Comparison of ENCODE assay signal across 8 cellular contexts in genomic region chr1:243713470-243714186, GRCh38.
DNase-seq lines count a peak whose midpoint lies in the region; ATAC-seq and TF ChIP-seq lines count a peak whose summit lies in the region.

No MANE protein-coding gene starts in this region.

- no peak overlapping the region for H3K4me3 ChIP-seq in left lung

- no peaks in the 10 kb centered on the region for H3K27me3 Mint-ChIP-seq in activated B cell treated with CpG ODN at 0.5 μM for 24 hours
- no peaks in the 10 kb centered on the region for H3K27me3 Mint-ChIP-seq in naive thymus-derived CD8-positive, alpha-beta T cell

- ATAC-seq in activated B cell treated with CpG ODN at 0.5 μM for 24 hours (ENCODE audit: low read depth) = no peak
- peak; percentile 66 for ATAC-seq in left lung
- ATAC-seq in GM19467 (IDR thresholded peaks at IDR 0.05; ENCODE audit: unreplicated experiment) = no peak
- no peak for ATAC-seq in activated CD4-positive, CD25-positive, alpha-beta regulatory T cell treated with anti-CD3 and anti-CD28 coated beads, Interleukin-2, amount 50 U/mL, for 24 hours
- no peak for ATAC-seq in naive thymus-derived CD8-positive, alpha-beta T cell

- H3K27ac Mint-ChIP-seq in activated B cell treated with CpG ODN at 0.5 μM for 24 hours = no peak overlapping the region
- peak overlapping the region in 1 of 10 donors; percentile 40 for H3K27ac Mint-ChIP-seq in naive thymus-derived CD8-positive, alpha-beta T cell

- peak overlapping the region; percentile 6 for H3K4me3 Mint-ChIP-seq in activated B cell treated with CpG ODN at 0.5 μM for 24 hours
- peak overlapping the region in 4 of 10 donors; percentile 26 to 67 (median 45) for H3K4me3 Mint-ChIP-seq in naive thymus-derived CD8-positive, alpha-beta T cell

- H3K36me3 Mint-ChIP-seq in activated B cell treated with CpG ODN at 0.5 μM for 24 hours (ENCODE audit: low read depth) = no peaks in the 10 kb centered on the region
- H3K36me3 Mint-ChIP-seq in naive thymus-derived CD8-positive, alpha-beta T cell = peaks cover 0 to 4% (median 0%) of the 10 kb centered on the region in 3 donors

- TF ChIP-seq CTCF in activated B cell treated with CpG ODN at 0.5 μM for 24 hours (IDR thresholded peaks at IDR 0.05) = no peak
- TF ChIP-seq CTCF in left lung (IDR thresholded peaks at IDR 0.05) = no peak
- TF ChIP-seq CTCF in RWPE1 (conservative IDR thresholded peaks at IDR 0.05; ENCODE audit: low read depth) = no peak

- POLR2A ChIA-PET in activated B cell treated with CpG ODN at 0.5 μM for 24 hours (lab: Charles Lee) = no interaction called here
- POLR2A ChIA-PET in RWPE1 (lab: Yijun Ruan, JAX; ENCODE audit: low non-redundant PET) = no interaction called here
- POLR2A ChIA-PET in naive thymus-derived CD8-positive, alpha-beta T cell (lab: Charles Lee) = interaction anchor here (0.6 kb wide), 1 partner anchor 71 kb away, joined by 3 read pairs; no protein-coding TSS in a partner anchor

- peaks cover 9% of the 10 kb centered on the region for H3K4me1 Mint-ChIP-seq in activated B cell treated with CpG ODN at 0.5 μM for 24 hours
- H3K4me1 Mint-ChIP-seq in naive thymus-derived CD8-positive, alpha-beta T cell = peaks cover 7 to 62% (median 35%) of the 10 kb centered on the region in 4 donors

- H3K4me1 ChIP-seq in left lung = peaks cover 0 to 25% of the 10 kb centered on the region in 2 donors

- DNase-seq in AG08395 (ENCODE audit: low spot score) (peak; percentile 26), NCI-H1436 (lab: John Stamatoyannopoulos, UW) (peak; percentile 95), activated B cell treated with CpG ODN at 0.5 μM for 24 hours (no peak), left lung (no peak), RWPE1 (ENCODE audit: low spot score) (no peak)
- DNase-seq in naive thymus-derived CD8-positive, alpha-beta T cell = no peak

- H3K27ac ChIP-seq in left lung = no peak overlapping the region
- no peak overlapping the region for H3K27ac ChIP-seq in RWPE1

- H3K27me3 ChIP-seq in left lung = no peaks in the 10 kb centered on the region

- intact Hi-C loops in activated B cell treated with CpG ODN at 0.5 μM for 24 hours (cut with micrococcal nuclease) = no loop called here
- intact Hi-C loops in left lung (cut with DNase I) = no loop called here

- CTCF ChIA-PET in activated B cell treated with CpG ODN at 0.5 μM for 24 hours (lab: Charles Lee) = interaction anchor here (0.6 kb wide), 1 partner anchor 23 kb away, joined by 3 read pairs; no protein-coding TSS in a partner anchor
- CTCF ChIA-PET in RWPE1 (lab: Yijun Ruan, JAX) = no interaction called here

- H3K9me3 ChIP-seq in left lung = no peaks in the 10 kb centered on the region

- H3K9me3 Mint-ChIP-seq in activated B cell treated with CpG ODN at 0.5 μM for 24 hours = no peaks in the 10 kb centered on the region
- H3K9me3 Mint-ChIP-seq in naive thymus-derived CD8-positive, alpha-beta T cell = no peaks in the 10 kb centered on the region

- no peaks in the 10 kb centered on the region for H3K36me3 ChIP-seq in left lung

Comparison
In these comparisons a context has a peak if more than half of its experiments do, and no peak if none do; other contexts are left out.
1. DNase-seq: peak in AG08395 (single experiment) and NCI-H1436 (single experiment); none in activated B cell treated with CpG ODN at 0.5 μM for 24 hours (single experiment), left lung (0 of 2), RWPE1 (single experiment) and naive thymus-derived CD8-positive, alpha-beta T cell (0 of 10).